8 cellular contexts compared by ENCODE assay signal in the genomic region with DNA sequence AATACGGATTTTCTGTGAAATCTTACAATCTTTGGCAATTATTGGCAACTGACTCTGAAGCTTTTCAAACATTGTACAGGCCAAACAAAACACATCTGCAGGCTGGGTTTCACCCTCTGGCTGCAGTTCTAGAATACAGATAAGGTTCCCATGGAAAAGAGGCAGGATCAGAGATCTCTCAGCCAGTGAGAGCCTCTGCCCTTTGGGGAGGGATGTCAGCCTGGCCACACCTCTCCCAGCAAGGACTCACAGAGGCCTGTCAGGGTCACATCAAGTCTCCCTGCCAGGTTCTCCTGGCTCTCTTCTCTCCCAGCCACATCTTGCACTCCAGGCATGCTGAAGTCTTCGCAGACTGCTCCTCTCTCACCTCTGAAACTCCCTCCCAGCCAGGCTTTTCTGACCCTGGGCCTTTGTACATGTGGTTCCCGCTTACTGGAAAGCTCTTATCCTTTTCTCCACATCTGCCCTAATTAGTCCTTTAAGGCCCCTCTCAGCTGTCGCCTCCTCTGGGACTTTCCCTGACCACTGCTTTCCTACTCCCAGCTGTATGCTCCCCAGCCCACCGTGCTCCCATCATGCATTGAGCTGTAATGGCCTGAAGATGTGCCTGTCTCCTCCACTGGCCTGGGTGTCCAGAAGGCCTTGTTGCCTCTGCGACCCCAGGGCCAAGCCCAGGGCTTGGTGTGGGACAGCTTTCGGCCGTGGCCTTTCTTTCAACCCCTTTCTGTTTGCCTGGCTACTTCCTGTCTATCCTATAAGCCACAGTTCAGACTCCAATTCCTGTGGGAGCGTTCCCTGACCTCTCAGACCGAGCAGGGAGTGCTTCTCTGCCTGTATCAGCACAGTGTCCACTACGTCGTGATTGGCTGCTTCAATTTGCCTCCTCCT. TPM values are rescaled to one million over a fixed set of nuclear protein-coding genes. Genes with fewer than 3 reads are reported as not detected.
DNase-seq lines count a peak whose midpoint lies in the region; ATAC-seq, FAIRE-seq and TF ChIP-seq lines count a peak whose summit lies in the region.

No MANE protein-coding gene starts in this region.

- DNase-seq in LNCaP clone FGC (ENCODE audit: low read depth) (peak; percentile 66), K562 (ENCODE audit: extremely low read depth in 1 of 4, low spot score in 3 of 4) (peak; percentile 54 to 60 (median 57)), iris pigment epithelial cell (ENCODE audit: low read depth) (peak; percentile 82), stomach (peak; percentile 51), NOMO-1 (lab: John Stamatoyannopoulos, UW; ENCODE audit: unreplicated experiment in 2 of 2) (no peak), NCI-H1105 treated with DMSO at 0.1 percent for 48 hours (lab: John Stamatoyannopoulos, UW) (no peak), HTR-8/SVneo (ENCODE audit: insufficient read length, low spot score) (no peak), DMS53 (lab: John Stamatoyannopoulos, UW) (no peak)

- no peaks in the 10 kb centered on the region for H3K36me3 ChIP-seq in K562 (ENCODE audit: control insufficient read depth, insufficient read depth, low read length)
- no peaks in the 10 kb centered on the region for H3K36me3 ChIP-seq in stomach

- H2AFZ ChIP-seq in K562 (ENCODE audit: low read depth, low read length), result 0 out of 2 replicates have a peak overlapping the region, but pooled peaks have one; percentile 17

- H3K9me1 ChIP-seq in K562 (ENCODE audit: control insufficient read depth, insufficient read depth, low read length), result no peaks in the 10 kb centered on the region

- intact Hi-C loops in K562 (cut with micrococcal nuclease), result no loop called here
- intact Hi-C loops in stomach (cut with DNase I; ENCODE audit: low total_unique reads), result no loop called here

- H3K27me3 ChIP-seq in K562 (ENCODE audit: control insufficient read depth in 2 of 2, insufficient read depth in 2 of 2, low read length in 2 of 2) (peaks cover 22 to 47% of the 10 kb centered on the region in 2 experiments), stomach (peaks cover 0 to 18% (median 10%) of the 10 kb centered on the region in 3 donors)

- TF ChIP-seq POLR2A in K562 (conservative IDR thresholded peaks at IDR 0.05) (no peak), stomach (IDR thresholded peaks at IDR 0.05) (no peak)

- POLR2A ChIA-PET in K562 (lab: Yijun Ruan, JAX), result interaction anchor here (0.6 to 1.7 kb wide), 4 partner anchors 9 to 810 kb away, joined by 3 to 5 read pairs (median 4); no protein-coding TSS in a partner anchor

- H3K9ac ChIP-seq in K562 (ENCODE audit: insufficient read depth in 1 of 2, low read depth in 2 of 2, low read length in 2 of 2), result no peak overlapping the region

- H3K9me3 ChIP-seq in K562 (replicated peaks; ENCODE audit: control insufficient read depth, insufficient read depth, low read depth, low read length), result no peaks in the 10 kb centered on the region
- no peaks in the 10 kb centered on the region for H3K9me3 ChIP-seq in stomach

- CTCF ChIA-PET in K562 (lab: Yijun Ruan, JAX; ENCODE audit: low intra/inter-chr PET ratio), result no interaction called here

- FAIRE-seq in K562 (lab: Jason Lieb, UNC) (peak; percentile 77), HTR-8/SVneo (lab: Jason Lieb, UNC) (no peak)

- H3K27ac ChIP-seq in K562 (ENCODE audit: extremely low read depth, low read depth, low read length), result no peak overlapping the region
- H3K27ac ChIP-seq in stomach, result peak overlapping the region; percentile 17 to 88 (median 63)

- 11% methylated on average over 10 of the region's 12 CpGs for WGBS in K562 (ENCODE audit: insufficient coverage, low coverage, missing lambda C conversion rate)
- 48 to 53% (median 49%) methylated on average over 12 of the region's 12 CpGs for WGBS in stomach, 5 donors

- no peaks in the 10 kb centered on the region for H3K79me2 ChIP-seq in K562 (ENCODE audit: control insufficient read depth, insufficient read depth, low read length)

- TF ChIP-seq CTCF in LNCaP clone FGC (IDR thresholded peaks at IDR 0.05; ENCODE audit: control insufficient read depth, extremely low read depth, insufficient read depth), result no peak
- TF ChIP-seq CTCF in K562 (IDR thresholded peaks at IDR 0.05 in 2 of 3, conservative IDR thresholded peaks at IDR 0.05 in 1 of 3; ENCODE audit: insufficient read depth in 2 of 3, low read depth in 1 of 3, low read length in 3 of 3), result no peak
- no peak for TF ChIP-seq CTCF in stomach (IDR thresholded peaks at IDR 0.05)

- ATAC-seq in K562, result peak; percentile 87

- peaks cover 13 to 17% of the 10 kb centered on the region in 2 experiments for H3K4me1 ChIP-seq in K562 (replicated peaks in 1 of 2; ENCODE audit: control insufficient read depth in 2 of 2, insufficient read depth in 2 of 2, low read length in 2 of 2)
- peaks cover 27 to 56% (median 53%) of the 10 kb centered on the region in 4 donors for H3K4me1 ChIP-seq in stomach

- H3K4me3 ChIP-seq in LNCaP clone FGC (ENCODE audit: low read depth, low read length) (no peak overlapping the region), K562 (no peak overlapping the region), stomach (no peak overlapping the region)

- no peak for TF ChIP-seq RAD21 in K562 (CRISPR knock-in tag; conservative IDR thresholded peaks at IDR 0.05 in 1 of 2, IDR thresholded peaks at IDR 0.05 in 1 of 2)

- no peak for TF ChIP-seq EP300 in K562 (IDR thresholded peaks at IDR 0.05; ENCODE audit: low read length)
- no peak for TF ChIP-seq EP300 in stomach (IDR thresholded peaks at IDR 0.05)

- BruUV-seq in K562 (replicated peaks; lab: Mats Ljungman, UMichigan), result no TSS peak

- no peak overlapping the region for H3K4me2 ChIP-seq in K562 (ENCODE audit: insufficient read depth, low read length)

- H4K20me1 ChIP-seq in K562 (replicated peaks; ENCODE audit: control insufficient read depth, insufficient read depth, low read length), result peaks cover 14% of the 10 kb centered on the region; the same call in 1 of the 2 replicates

- in situ Hi-C loops in K562 (cut with MboI), result no loop called here

TF ChIP-seq in K562, 482 proteins besides CTCF, POLR2A, EP300 and RAD21 (continues in another document):
- TF ChIP-seq, protein P1, sequence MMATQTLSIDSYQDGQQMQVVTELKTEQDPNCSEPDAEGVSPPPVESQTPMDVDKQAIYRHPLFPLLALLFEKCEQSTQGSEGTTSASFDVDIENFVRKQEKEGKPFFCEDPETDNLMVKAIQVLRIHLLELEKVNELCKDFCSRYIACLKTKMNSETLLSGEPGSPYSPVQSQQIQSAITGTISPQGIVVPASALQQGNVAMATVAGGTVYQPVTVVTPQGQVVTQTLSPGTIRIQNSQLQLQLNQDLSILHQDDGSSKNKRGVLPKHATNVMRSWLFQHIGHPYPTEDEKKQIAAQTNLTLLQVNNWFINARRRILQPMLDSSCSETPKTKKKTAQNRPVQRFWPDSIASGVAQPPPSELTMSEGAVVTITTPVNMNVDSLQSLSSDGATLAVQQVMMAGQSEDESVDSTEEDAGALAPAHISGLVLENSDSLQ (IDR thresholded peaks at IDR 0.05), result peak; percentile 72
- TF ChIP-seq NFYB (IDR thresholded peaks at IDR 0.05; ENCODE audit: extremely low read depth, insufficient read length) (peak; percentile 10), RFX1 (IDR thresholded peaks at IDR 0.05) (peak; percentile 71)

RNA-seq across cellular contexts. Expression of a gene that starts 4.3 kb away (rescaled TPM):
- not detected in 2 replicates for total RNA-seq in K562 (2011; cell fraction: chromatin; rRNA removed; ENCODE audit: low replicate concordance)
- not detected in 2 replicates for total RNA-seq in K562 (2011; cell fraction: nucleolus; rRNA removed)
- total RNA-seq in K562 (2011; cell fraction: nucleoplasm; rRNA removed), result not detected in 2 replicates
- not detected in 2 replicates for total RNA-seq in K562 (2014; rRNA removed)
- total RNA-seq in K562 (2014; rRNA removed; fragmentation: Illumina TruSeq; extraction: Trizol), result not detected in 2 replicates
- total RNA-seq in K562 (2015; rRNA removed; fragmentation: Illumina TruSeq; extraction: Trizol), result not detected in 2 replicates
- 0.58 and 1.0 TPM in 2 replicates for total RNA-seq in K562 (2021)
- not detected in 2 replicates for polyA plus RNA-seq in K562 (2011; rRNA removed)
- polyA plus RNA-seq in K562 (2011; cell fraction: cytosol; rRNA removed), result not detected in 2 replicates
- not detected in 2 replicates for polyA plus RNA-seq in K562 (2011; cell fraction: nucleus; rRNA removed)
- 0.30 TPM in 1 of 2 replicates, not detected in the other for polyA plus RNA-seq in K562 (2012)
- polyA plus RNA-seq in K562 (2014; fragmentation: Illumina TruSeq; extraction: Trizol), result not detected in 2 replicates
- under 1 TPM in 1 of 2 experiments, not detected in 1; 0.03 TPM for polyA plus RNA-seq in K562 (2014; fragmentation: Nextera tagmentation; extraction: Ambion mirVana)
- polyA plus RNA-seq in K562 (2014; rRNA removed), result not detected in 2 replicates
- polyA minus RNA-seq in K562 (2011; rRNA and poly(A)+ RNA removed), result not detected in 2 replicates
- not detected in 2 replicates for polyA minus RNA-seq in K562 (2011; cell fraction: cytosol; rRNA and poly(A)+ RNA removed)
- not detected in 2 replicates for polyA minus RNA-seq in K562 (2011; cell fraction: nucleus; rRNA and poly(A)+ RNA removed)
- total RNA-seq in stomach, result 10 to 100 TPM in 2 of 5 donors, 1 to 10 TPM in 1, not detected in 2; 2.7 to 34.1 (median 15.1) TPM
- polyA plus RNA-seq in stomach, result 10 to 100 TPM; 47.3 to 89.4 (median 61.1) TPM

RNA-seq across cellular contexts. Expression of a gene that starts 58.9 kb away (rescaled TPM):
- total RNA-seq in K562 (2011; cell fraction: chromatin; rRNA removed; ENCODE audit: low replicate concordance), result not detected in 2 replicates
- not detected in 2 replicates for total RNA-seq in K562 (2011; cell fraction: nucleolus; rRNA removed)
- total RNA-seq in K562 (2011; cell fraction: nucleoplasm; rRNA removed), result not detected in 2 replicates
- not detected in 2 replicates for total RNA-seq in K562 (2014; rRNA removed)
- total RNA-seq in K562 (2014; rRNA removed; fragmentation: Illumina TruSeq; extraction: Trizol), result not detected in 2 replicates
- total RNA-seq in K562 (2015; rRNA removed; fragmentation: Illumina TruSeq; extraction: Trizol), result not detected in 2 replicates
- not detected in 2 replicates for total RNA-seq in K562 (2021)
- polyA plus RNA-seq in K562 (2011; rRNA removed), result not detected in 2 replicates
- not detected in 2 replicates for polyA plus RNA-seq in K562 (2011; cell fraction: cytosol; rRNA removed)
- not detected in 2 replicates for polyA plus RNA-seq in K562 (2011; cell fraction: nucleus; rRNA removed)
- polyA plus RNA-seq in K562 (2012), result not detected in 2 replicates
- not detected in 2 replicates for polyA plus RNA-seq in K562 (2014; fragmentation: Illumina TruSeq; extraction: Trizol)
- polyA plus RNA-seq in K562 (2014; fragmentation: Nextera tagmentation; extraction: Ambion mirVana), result not detected
- not detected in 2 replicates for polyA plus RNA-seq in K562 (2014; rRNA removed)
- polyA minus RNA-seq in K562 (2011; rRNA and poly(A)+ RNA removed), result not detected in 2 replicates
- polyA minus RNA-seq in K562 (2011; cell fraction: cytosol; rRNA and poly(A)+ RNA removed), result not detected in 2 replicates
- not detected in 2 replicates for polyA minus RNA-seq in K562 (2011; cell fraction: nucleus; rRNA and poly(A)+ RNA removed)
- total RNA-seq in stomach, result 10 to 100 TPM in 1 of 5 donors, not detected in 4; 52.7 TPM
- 1 to 10 TPM in 1 of 3 donors, not detected in 2; 2.9 TPM for polyA plus RNA-seq in stomach

Comparison
In these comparisons a context has a peak if more than half of its experiments do, and no peak if none do; other contexts are left out.
1. DNase-seq: peak in LNCaP clone FGC (single experiment), K562 (4 of 4), iris pigment epithelial cell (single experiment) and stomach (single experiment); none in NOMO-1 (0 of 2), NCI-H1105 treated with DMSO at 0.1 percent for 48 hours (single experiment), HTR-8/SVneo (single experiment) and DMS53 (single experiment).